ENCODE assay signal across 9 cellular contexts in genomic region chr22:22103078-22103593, GRCh38.
DNase-seq lines count a peak whose midpoint lies in the region; ATAC-seq and TF ChIP-seq lines count a peak whose summit lies in the region.
"Had no signal": no experiment of that assay in that cellular context is flagged by ENCODE, and none has a peak within 500 bp of the region (broad histone marks: within the 10 kb centered on the region; RNA-seq: fewer than 3 reads in every experiment).

No MANE protein-coding gene starts in this region.

- no peak for ATAC-seq in HG03354 (IDR thresholded peaks at IDR 0.05; ENCODE audit: poor library complexity, severe bottlenecking, unreplicated experiment)

- peak; percentile 50 for TF ChIP-seq CTCF in epithelial cell of esophagus (IDR thresholded peaks at IDR 0.05; ENCODE audit: insufficient read depth, low read depth, low read length, missing control alignments)

- H3K4me1 ChIP-seq in effector memory CD4-positive, alpha-beta T cell (ENCODE audit: control insufficient read depth, insufficient read depth, low read length, poor library complexity, severe bottlenecking) = no peaks in the 10 kb centered on the region

- H3K27ac ChIP-seq in effector memory CD4-positive, alpha-beta T cell (ENCODE audit: insufficient read depth, low read length, poor library complexity, severe bottlenecking) = no peak overlapping the region

- peak; percentile 62 for DNase-seq in activated CD8-positive, alpha-beta memory T cell treated with anti-CD3 and anti-CD28 coated beads, Interleukin-2, amount 50 U/mL, for 48 hours
- no peak for DNase-seq in activated CD8-positive, alpha-beta memory T cell treated with anti-CD3 and anti-CD28 coated beads for 24 hours
- DNase-seq in NAMALWA (ENCODE audit: low spot score) = peak; percentile 49
- no peak for DNase-seq in epithelial cell of esophagus (ENCODE audit: low read depth)
- peak; percentile 26 to 30 for DNase-seq in stimulated activated CD4-positive, alpha-beta T cell treated with anti-CD3 and anti-CD28 coated beads, Interleukin-4, amount 100 ng/mL, for 48 hours (ENCODE audit: low read depth in 2 of 2)
- DNase-seq in effector memory CD4-positive, alpha-beta T cell = no peak
- no peak for DNase-seq in DMS79 (lab: John Stamatoyannopoulos, UW)
- DNase-seq: amygdala had no signal

- no peaks in the 10 kb centered on the region for H3K36me3 ChIP-seq in effector memory CD4-positive, alpha-beta T cell (ENCODE audit: control insufficient read depth, insufficient read depth, low read length)

- H3K9me3 ChIP-seq in effector memory CD4-positive, alpha-beta T cell (ENCODE audit: control insufficient read depth, low read length) = no peaks in the 10 kb centered on the region

- no peak overlapping the region for H3K4me3 ChIP-seq in epithelial cell of esophagus (ENCODE audit: low read length)
- H3K4me3 ChIP-seq in effector memory CD4-positive, alpha-beta T cell (ENCODE audit: insufficient read depth, low read depth, low read length, poor library complexity, severe bottlenecking) = no peak overlapping the region

- H3K27me3 ChIP-seq in effector memory CD4-positive, alpha-beta T cell (replicated peaks; ENCODE audit: control insufficient read depth, insufficient read depth, low read length, poor library complexity, severe bottlenecking) = no peaks in the 10 kb centered on the region

Comparison
In these comparisons a context has a peak if more than half of its experiments do, and no peak if none do; other contexts are left out.
1. DNase-seq: peak in activated CD8-positive, alpha-beta memory T cell treated with anti-CD3 and anti-CD28 coated beads, Interleukin-2, amount 50 U/mL, for 48 hours (single experiment), NAMALWA (single experiment) and stimulated activated CD4-positive, alpha-beta T cell treated with anti-CD3 and anti-CD28 coated beads, Interleukin-4, amount 100 ng/mL, for 48 hours (2 of 2); none in activated CD8-positive, alpha-beta memory T cell treated with anti-CD3 and anti-CD28 coated beads for 24 hours (single experiment), epithelial cell of esophagus (single experiment), effector memory CD4-positive, alpha-beta T cell (0 of 3) and DMS79 (single experiment).